15 cellular contexts compared by ENCODE assay signal in the genomic region with DNA sequence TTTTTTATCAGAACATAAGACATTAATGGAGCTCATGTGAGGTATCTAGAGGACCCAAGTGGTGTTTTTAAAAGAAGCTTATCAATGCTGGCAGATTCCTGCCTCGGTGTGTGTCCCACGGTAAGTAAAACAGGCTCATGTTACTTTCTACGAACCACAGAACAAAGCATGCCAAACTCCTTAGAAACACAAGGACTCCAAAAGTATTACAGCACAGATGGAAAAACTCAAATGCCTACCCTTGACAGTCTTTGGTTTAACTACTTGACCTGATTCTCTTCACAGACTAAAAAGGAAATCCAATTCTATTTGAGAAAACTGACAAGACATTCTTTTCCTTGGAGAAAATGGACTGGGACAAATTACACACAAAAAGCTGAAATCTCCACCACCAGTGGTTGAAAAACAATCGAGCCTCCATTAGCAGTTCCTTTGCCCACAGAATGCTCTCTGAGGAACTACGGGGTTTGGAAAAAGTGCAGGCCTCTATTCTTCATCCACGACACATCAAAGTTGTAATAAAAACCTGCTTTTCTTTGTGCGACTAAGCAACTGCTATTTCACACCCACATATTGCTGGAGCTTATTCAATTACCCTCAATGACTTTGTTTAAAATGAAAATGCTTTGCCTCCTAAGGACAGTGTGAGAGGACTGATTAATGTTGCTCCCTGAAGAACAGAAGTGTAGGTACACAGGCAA. TPM values are rescaled to one million over a fixed set of nuclear protein-coding genes. Genes with fewer than 3 reads are reported as not detected.
DNase-seq lines count a peak whose midpoint lies in the region; ATAC-seq and TF ChIP-seq lines count a peak whose summit lies in the region.
"Had no signal": no experiment of that assay in that cellular context is flagged by ENCODE, and none has a peak within 500 bp of the region (broad histone marks: within the 10 kb centered on the region; RNA-seq: fewer than 3 reads in every experiment).

No MANE protein-coding gene starts in this region.

- peak; percentile 83 for ATAC-seq in SK-N-SH treated with all-trans-retinoic acid at 6 μM for 48 hours
- ATAC-seq: stimulated activated memory B cell treated with anti-CD40 and anti-IgM and Interleukin-4, amounts not matched to agents 10 μg/mL and 1 μg/mL and 100 μg/mL, for 72 hours; T-cell had no signal

- TF ChIP-seq CTCF in type B pancreatic cell (conservative IDR thresholded peaks at IDR 0.05) (no peak), prostate gland (IDR thresholded peaks at IDR 0.05) (no peak)

- H3K27me3 Mint-ChIP-seq in type B pancreatic cell: peaks cover 14% of the 10 kb centered on the region

- no peaks in the 10 kb centered on the region for H3K36me3 ChIP-seq in ectodermal cell (ENCODE audit: control insufficient read depth, insufficient read depth, low read length)
- H3K36me3 ChIP-seq in mucosa of rectum (ENCODE audit: control insufficient read depth in 2 of 2, insufficient read depth in 2 of 2, low read length in 2 of 2): no peaks in the 10 kb centered on the region
- no peaks in the 10 kb centered on the region for H3K36me3 ChIP-seq in prostate gland
- H3K36me3 ChIP-seq: right atrium auricular region had no signal

- H3K9ac ChIP-seq in mucosa of rectum (ENCODE audit: low read depth in 1 of 2, low read length in 2 of 2): no peak overlapping the region

- H3K4me3 Mint-ChIP-seq in type B pancreatic cell: peak overlapping the region; percentile 65
- H3K4me3 Mint-ChIP-seq: CD4-positive, alpha-beta T cell; stimulated activated memory B cell treated with anti-CD40 and anti-IgM and Interleukin-4, amounts not matched to agents 10 μg/mL and 1 μg/mL and 100 μg/mL, for 72 hours; T-cell had no signal

- peaks cover 8% of the 10 kb centered on the region for H3K36me3 Mint-ChIP-seq in type B pancreatic cell
- H3K36me3 Mint-ChIP-seq: T-cell had no signal

- no peak for TF ChIP-seq POLR2A in prostate gland (IDR thresholded peaks at IDR 0.05)

- H3K27ac Mint-ChIP-seq in type B pancreatic cell: peak overlapping the region; percentile 54
- H3K27ac Mint-ChIP-seq: CD4-positive, alpha-beta T cell; stimulated activated memory B cell treated with anti-CD40 and anti-IgM and Interleukin-4, amounts not matched to agents 10 μg/mL and 1 μg/mL and 100 μg/mL, for 72 hours; T-cell had no signal

- H3K9me3 ChIP-seq in ectodermal cell (ENCODE audit: control insufficient read depth, low read length) (no peaks in the 10 kb centered on the region), mucosa of rectum (ENCODE audit: control insufficient read depth in 2 of 2, low read length in 2 of 2) (no peaks in the 10 kb centered on the region), prostate gland (no peaks in the 10 kb centered on the region)
- H3K9me3 ChIP-seq: right atrium auricular region had no signal

- H3K4me3 ChIP-seq in ectodermal cell (ENCODE audit: insufficient read depth, low read depth, low read length): no peak overlapping the region
- H3K4me3 ChIP-seq in mucosa of rectum (ENCODE audit: low read length in 2 of 2): no peak overlapping the region
- no peak overlapping the region for H3K4me3 ChIP-seq in prostate gland
- H3K4me3 ChIP-seq: right atrium auricular region had no signal

- peaks cover 14% of the 10 kb centered on the region for H3K27me3 ChIP-seq in ectodermal cell (ENCODE audit: control insufficient read depth, insufficient read depth, low read length, poor library complexity, severe bottlenecking)
- peaks cover 7 to 8% of the 10 kb centered on the region in 2 donors for H3K27me3 ChIP-seq in mucosa of rectum (ENCODE audit: control insufficient read depth in 2 of 2, insufficient read depth in 2 of 2, low read length in 2 of 2)
- H3K27me3 ChIP-seq in prostate gland (replicated peaks; ENCODE audit: insufficient read depth): no peaks in the 10 kb centered on the region
- H3K27me3 ChIP-seq: right atrium auricular region had no signal

- H3K9me3 Mint-ChIP-seq in type B pancreatic cell: no peaks in the 10 kb centered on the region
- H3K9me3 Mint-ChIP-seq: CD4-positive, alpha-beta T cell; stimulated activated memory B cell treated with anti-CD40 and anti-IgM and Interleukin-4, amounts not matched to agents 10 μg/mL and 1 μg/mL and 100 μg/mL, for 72 hours; T-cell had no signal

- DNase-seq in type B pancreatic cell (ENCODE audit: extremely low spot score, unreplicated experiment) (no peak), kidney tubule cell (ENCODE audit: low spot score) (no peak), prostate gland (ENCODE audit: low spot score) (no peak)
- DNase-seq in activated CD4-positive, alpha-beta T cell treated with anti-CD3 and anti-CD28 coated beads for 4 hours: no peak
- DNase-seq: activated CD4-positive, alpha-beta T cell treated with anti-CD3 and anti-CD28 coated beads for 48 hours; CD4-positive, alpha-beta T cell; NCI-H2081; stimulated activated CD4-positive, alpha-beta T cell treated with anti-CD3 and anti-CD28 coated beads, Interleukin-4, amount 100 ng/mL, for 24 hours; T-cell had no signal

- intact Hi-C loops in prostate gland (cut with DNase I): no loop called here

- H3K4me1 Mint-ChIP-seq in type B pancreatic cell (ENCODE audit: unreplicated experiment): peaks cover 81% of the 10 kb centered on the region

- H3K4me1 ChIP-seq in ectodermal cell (ENCODE audit: control insufficient read depth, insufficient read depth, low read length) (peaks cover 37% of the 10 kb centered on the region), mucosa of rectum (ENCODE audit: control insufficient read depth in 2 of 2, insufficient read depth in 2 of 2, low read length in 2 of 2) (no peaks in the 10 kb centered on the region), prostate gland (replicated peaks) (no peaks in the 10 kb centered on the region)
- H3K4me1 ChIP-seq: right atrium auricular region had no signal

- peak overlapping the region; percentile 78 for H3K27ac ChIP-seq in ectodermal cell (ENCODE audit: insufficient read depth, low read depth, low read length, poor library complexity, severe bottlenecking)
- peak overlapping the region; percentile 13 to 54 for H3K27ac ChIP-seq in mucosa of rectum (ENCODE audit: low read depth in 2 of 2, low read length in 2 of 2)
- no peak overlapping the region for H3K27ac ChIP-seq in prostate gland

- WGBS in ectodermal cell, 2 experiments: 45 to 48% methylated on average over 7 of the region's 7 CpGs
- 25% methylated on average over 7 of the region's 7 CpGs for WGBS in prostate gland

TF ChIP-seq in SK-N-SH treated with all-trans-retinoic acid at 6 μM for 48 hours, 23 proteins besides CTCF, POLR2A, EP300 and RAD21:
- TF ChIP-seq TOX (CRISPR knock-in tag; IDR thresholded peaks at IDR 0.05; ENCODE audit: borderline replicate concordance) (peak; percentile 47; the same call in 1 of the 2 replicates), SNAI2 (CRISPR knock-in tag; IDR thresholded peaks at IDR 0.05) (no peak)

RNA-seq across cellular contexts. Expression of a gene that starts 5.4 kb away (rescaled TPM):
- polyA plus RNA-seq in ectodermal cell (2013, experiment 1 of 4): 3.0 TPM
- 2.8 TPM for polyA plus RNA-seq in ectodermal cell (2013, experiment 2 of 4)
- 3.2 TPM for polyA plus RNA-seq in ectodermal cell (2013, experiment 3 of 4)
- polyA plus RNA-seq in ectodermal cell (2013, experiment 4 of 4): 3.5 TPM
- total RNA-seq in type B pancreatic cell (ENCODE audit: low replicate concordance) (2.0 and 10.0 TPM in 2 replicates), prostate gland (1 to 10 TPM in 1 of 2 donors, under 1 TPM in 1; 0.96 to 3.0 TPM)
- total RNA-seq: CD4-positive, alpha-beta T cell; OCI-LY7 had no signal

Comparison
In these comparisons a context has a peak if more than half of its experiments do, and no peak if none do; other contexts are left out.
1. H3K27ac ChIP-seq: peak in ectodermal cell (single experiment) and mucosa of rectum (2 of 2); none in prostate gland (0 of 2).